Comparison of ENCODE assay signal across 9 cellular contexts in genomic region chr7:134701272-134701671, GRCh38. TPM values are rescaled to one million over a fixed set of nuclear protein-coding genes. Genes with fewer than 3 reads are reported as not detected.
DNase-seq lines count a peak whose midpoint lies in the region; ATAC-seq, FAIRE-seq and TF ChIP-seq lines count a peak whose summit lies in the region.
"Had no signal": no experiment of that assay in that cellular context is flagged by ENCODE, and none has a peak within 500 bp of the region (broad histone marks: within the 10 kb centered on the region; RNA-seq: fewer than 3 reads in every experiment).

No MANE protein-coding gene starts in this region.

- DNase-seq in Calu3, result peak; percentile 29
- DNase-seq in HAP-1 (ENCODE audit: low spot score in 2 of 2), result peak; percentile 38 to 53
- DNase-seq in activated B cell treated with CpG ODN at 0.5 μM for 24 hours, result no peak
- DNase-seq in left lobe of liver (ENCODE audit: low spot score), result no peak
- DNase-seq in RWPE1 (ENCODE audit: low spot score), result no peak
- DNase-seq in urothelium cell line (ENCODE audit: low spot score), result no peak
- DNase-seq: activated naive CD8-positive, alpha-beta T cell treated with anti-CD3 and anti-CD28 coated beads, Interleukin-2, amount 10 ng/mL, durations not matched to agents 7 days and 5 days had no signal

- no peaks in the 10 kb centered on the region for H3K9me3 Mint-ChIP-seq in Calu3 (ENCODE audit: low read depth, unreplicated experiment)
- no peaks in the 10 kb centered on the region for H3K9me3 Mint-ChIP-seq in activated B cell treated with CpG ODN at 0.5 μM for 24 hours
- H3K9me3 Mint-ChIP-seq: activated naive CD8-positive, alpha-beta T cell treated with anti-CD3 and anti-CD28 coated beads, Interleukin-2, amount 10 ng/mL, durations not matched to agents 7 days and 5 days had no signal

- H3K4me1 ChIP-seq in HAP-1, result peaks cover 63% of the 10 kb centered on the region

- CTCF ChIA-PET in Calu3 (lab: Charles Lee), result interaction anchor here (1.0 to 1.5 kb wide), 3 partner anchors 56 to 68 kb away, joined by 3 to 4 read pairs (median 3); no protein-coding TSS in a partner anchor
- CTCF ChIA-PET in activated B cell treated with CpG ODN at 0.5 μM for 24 hours (lab: Charles Lee), result interaction anchor here (0.8 to 4.8 kb wide), 2 partner anchors 68 to 269 kb away, joined by 3 to 56 read pairs; no protein-coding TSS in a partner anchor
- CTCF ChIA-PET in RWPE1 (lab: Yijun Ruan, JAX), result interaction anchor here (0.7 kb wide), 1 partner anchor 11 kb away, joined by 3 read pairs; no protein-coding TSS in a partner anchor

- no TSS peak for BruUV-seq in Calu3 (replicated peaks; lab: Mats Ljungman, UMichigan)

- no peaks in the 10 kb centered on the region for H3K27me3 ChIP-seq in HAP-1 (ENCODE audit: low read depth)

- H3K27me3 Mint-ChIP-seq in Calu3 (ENCODE audit: unreplicated experiment) (peaks cover 15% of the 10 kb centered on the region), activated B cell treated with CpG ODN at 0.5 μM for 24 hours (peaks cover 2% of the 10 kb centered on the region)

- peak; percentile 18 for ATAC-seq in activated B cell treated with CpG ODN at 0.5 μM for 24 hours (ENCODE audit: low read depth)
- peak; percentile 59 for ATAC-seq in left lobe of liver
- no peak for ATAC-seq in GM21515 (IDR thresholded peaks at IDR 0.05; ENCODE audit: unreplicated experiment)
- no peak for ATAC-seq in GM18498 (IDR thresholded peaks at IDR 0.05; ENCODE audit: unreplicated experiment)

- TF ChIP-seq CTCF in Calu3 (IDR thresholded peaks at IDR 0.05; ENCODE audit: unreplicated experiment), result peak; percentile 53
- no peak for TF ChIP-seq CTCF in activated B cell treated with CpG ODN at 0.5 μM for 24 hours (IDR thresholded peaks at IDR 0.05)
- TF ChIP-seq CTCF in RWPE1 (conservative IDR thresholded peaks at IDR 0.05; ENCODE audit: low read depth), result no peak

- in situ Hi-C loops in HAP-1 (cut with MboI; ENCODE audit: low sequenced_read_pairs), result no loop called here

- H3K4me3 Mint-ChIP-seq in Calu3 (ENCODE audit: low read depth, unreplicated experiment) (no peak overlapping the region), activated B cell treated with CpG ODN at 0.5 μM for 24 hours (no peak overlapping the region)
- H3K4me3 Mint-ChIP-seq: activated naive CD8-positive, alpha-beta T cell treated with anti-CD3 and anti-CD28 coated beads, Interleukin-2, amount 10 ng/mL, durations not matched to agents 7 days and 5 days had no signal

- POLR2A ChIA-PET in activated B cell treated with CpG ODN at 0.5 μM for 24 hours (lab: Charles Lee) (interaction anchor here (0.6 to 1.3 kb wide), 2 partner anchors 55 to 464 kb away, joined by 3 read pairs; partner anchors contain the start of gene BPGM), RWPE1 (lab: Yijun Ruan, JAX; ENCODE audit: low non-redundant PET) (no interaction called here)

- H3K4me1 Mint-ChIP-seq in Calu3 (ENCODE audit: low read depth, unreplicated experiment), result no peaks in the 10 kb centered on the region
- no peaks in the 10 kb centered on the region for H3K4me1 Mint-ChIP-seq in activated B cell treated with CpG ODN at 0.5 μM for 24 hours
- H3K4me1 Mint-ChIP-seq: activated naive CD8-positive, alpha-beta T cell treated with anti-CD3 and anti-CD28 coated beads, Interleukin-2, amount 10 ng/mL, durations not matched to agents 7 days and 5 days had no signal

- H3K36me3 Mint-ChIP-seq in Calu3 (ENCODE audit: insufficient read depth, unreplicated experiment) (no peaks in the 10 kb centered on the region), activated B cell treated with CpG ODN at 0.5 μM for 24 hours (ENCODE audit: low read depth) (no peaks in the 10 kb centered on the region)
- H3K36me3 Mint-ChIP-seq: activated naive CD8-positive, alpha-beta T cell treated with anti-CD3 and anti-CD28 coated beads, Interleukin-2, amount 10 ng/mL, durations not matched to agents 7 days and 5 days had no signal

- no peak overlapping the region for H3K27ac ChIP-seq in RWPE1

- no peak for FAIRE-seq in urothelium cell line (lab: Jason Lieb, UNC)

- H3K9me3 ChIP-seq in HAP-1, result no peaks in the 10 kb centered on the region

- no peak overlapping the region for H3K4me3 ChIP-seq in HAP-1

- intact Hi-C loops in Calu3 (cut with micrococcal nuclease; ENCODE audit: unreplicated experiment) (loop anchor here (1.0 to 10.0 kb wide), 2 partner anchors 68 to 474 kb away; partner anchors contain the start of gene CYREN), activated B cell treated with CpG ODN at 0.5 μM for 24 hours (cut with micrococcal nuclease) (loop anchor here (1.0 kb wide), 1 partner anchor 68 kb away; no protein-coding TSS in a partner anchor)

- H3K36me3 ChIP-seq in HAP-1 (replicated peaks), result no peaks in the 10 kb centered on the region

- H3K27ac Mint-ChIP-seq in Calu3 (ENCODE audit: unreplicated experiment), result no peak overlapping the region
- no peak overlapping the region for H3K27ac Mint-ChIP-seq in activated B cell treated with CpG ODN at 0.5 μM for 24 hours
- H3K27ac Mint-ChIP-seq: activated naive CD8-positive, alpha-beta T cell treated with anti-CD3 and anti-CD28 coated beads, Interleukin-2, amount 10 ng/mL, durations not matched to agents 7 days and 5 days had no signal

RNA-seq across cellular contexts. Expression of gene BPGM, which starts 54.6 kb away (rescaled TPM):
- total RNA-seq in Calu3 (2022) (23.3 and 32.5 TPM in 2 replicates), activated B cell treated with CpG ODN at 0.5 μM for 24 hours (10.1 and 10.2 TPM in 2 replicates), left lobe of liver (5.9 TPM)

Comparison
In these comparisons a context has a peak if more than half of its experiments do, and no peak if none do; other contexts are left out.
1. DNase-seq: peak in Calu3 (single experiment) and HAP-1 (2 of 2); none in activated B cell treated with CpG ODN at 0.5 μM for 24 hours (single experiment), left lobe of liver (single experiment), RWPE1 (single experiment) and urothelium cell line (single experiment).
2. ATAC-seq: peak in activated B cell treated with CpG ODN at 0.5 μM for 24 hours (single experiment) and left lobe of liver (single experiment); none in GM21515 (single experiment) and GM18498 (single experiment).